Comparison of ENCODE assay signal across 14 cellular contexts in genomic region chr4:162164881-162165528, GRCh38. TPM values are rescaled to one million over a fixed set of nuclear protein-coding genes. Genes with fewer than 3 reads are reported as not detected.
DNase-seq lines count a peak whose midpoint lies in the region; TF ChIP-seq lines count a peak whose summit lies in the region.
"Had no signal": no experiment of that assay in that cellular context is flagged by ENCODE, and none has a peak within 500 bp of the region (broad histone marks: within the 10 kb centered on the region; RNA-seq: fewer than 3 reads in every experiment).

No MANE protein-coding gene starts in this region.

- H3K4me3 ChIP-seq in ACC112 (ENCODE audit: low read depth, low read length) (peak overlapping the region; percentile 42; the same call in 1 of the 2 replicates), MM.1S (ENCODE audit: low read length) (peak overlapping the region; percentile 72; the same call in 1 of the 2 replicates), mesodermal cell (ENCODE audit: extremely low read depth, insufficient read depth, low read length, poor library complexity, severe bottlenecking) (peak overlapping the region; percentile 57)

- H4K20me1 ChIP-seq in MM.1S (ENCODE audit: insufficient read depth, low read length) = no peaks in the 10 kb centered on the region

- no peaks in the 10 kb centered on the region for H3K36me3 Mint-ChIP-seq in activated naive CD8-positive, alpha-beta T cell treated with anti-CD3 and anti-CD28 coated beads for 36 hours

- DNase-seq in MM.1S = no peak
- DNase-seq in dermis blood vessel endothelial cell = peak; percentile 10
- DNase-seq in 8988T = no peak
- DNase-seq in posterior vena cava (ENCODE audit: low spot score) = no peak
- no peak for DNase-seq in stimulated activated CD4-positive, alpha-beta T cell treated with anti-CD3 and anti-CD28 coated beads, Interleukin-2, amount 100 ng/mL, for 48 hours
- DNase-seq in activated naive CD8-positive, alpha-beta T cell treated with anti-CD3 and anti-CD28 coated beads for 36 hours = no peak
- DNase-seq: activated CD4-positive, alpha-beta T cell treated with anti-CD3 and anti-CD28 coated beads, Interleukin-2, amount 10 ng/mL, durations not matched to agents 7 days and 5 days; erythroblast; NCI-H2029 treated with DMSO at 0.1 percent for 48 hours had no signal

- no peak overlapping the region for H3K27ac Mint-ChIP-seq in activated naive CD8-positive, alpha-beta T cell treated with anti-CD3 and anti-CD28 coated beads for 36 hours
- H3K27ac Mint-ChIP-seq: activated CD4-positive, alpha-beta T cell treated with anti-CD3 and anti-CD28 coated beads, Interleukin-2, amount 10 ng/mL, durations not matched to agents 7 days and 5 days had no signal

- H3K79me2 ChIP-seq in ACC112 (ENCODE audit: control insufficient read depth, insufficient read depth, low read length, unreplicated experiment) (no peaks in the 10 kb centered on the region), MM.1S (ENCODE audit: low read length) (no peaks in the 10 kb centered on the region)

- intact Hi-C loops in posterior vena cava (cut with DNase I) = no loop called here

- no peak for TF ChIP-seq CTCF in MM.1S (IDR thresholded peaks at IDR 0.05; ENCODE audit: low read length)

- H3K4me2 ChIP-seq in MM.1S (ENCODE audit: low read depth, low read length) = peak overlapping the region; percentile 54; the same call in 1 of the 2 replicates

- H3K27me3 ChIP-seq in ACC112 (ENCODE audit: insufficient read depth, low read length) (peaks cover 13% of the 10 kb centered on the region), MM.1S (replicated peaks; ENCODE audit: insufficient read depth, low read length) (no peaks in the 10 kb centered on the region)

- no peak overlapping the region for H3K9ac ChIP-seq in MM.1S (ENCODE audit: low read length)

- no peaks in the 10 kb centered on the region for H3K9me3 Mint-ChIP-seq in activated naive CD8-positive, alpha-beta T cell treated with anti-CD3 and anti-CD28 coated beads for 36 hours
- H3K9me3 Mint-ChIP-seq: activated CD4-positive, alpha-beta T cell treated with anti-CD3 and anti-CD28 coated beads, Interleukin-2, amount 10 ng/mL, durations not matched to agents 7 days and 5 days had no signal

- H3K27me3 Mint-ChIP-seq in activated naive CD8-positive, alpha-beta T cell treated with anti-CD3 and anti-CD28 coated beads for 36 hours = peaks cover 16% of the 10 kb centered on the region

- H2AFZ ChIP-seq in ACC112 (ENCODE audit: low read length, unreplicated experiment) (no peak overlapping the region), MM.1S (ENCODE audit: low read length) (no peak overlapping the region)

- peaks cover 5% of the 10 kb centered on the region for H3K4me1 Mint-ChIP-seq in activated naive CD8-positive, alpha-beta T cell treated with anti-CD3 and anti-CD28 coated beads for 36 hours

- H3K9me2 ChIP-seq in MM.1S (replicated peaks; ENCODE audit: insufficient read depth, low read length) = no peaks in the 10 kb centered on the region

- H3K9me3 ChIP-seq in MM.1S (replicated peaks; ENCODE audit: insufficient read depth, low read length) (no peaks in the 10 kb centered on the region), mesodermal cell (ENCODE audit: control insufficient read depth, low read length) (no peaks in the 10 kb centered on the region)

- H3F3A ChIP-seq in MM.1S (ENCODE audit: insufficient read depth, low read length) = no peaks in the 10 kb centered on the region

- H3K4me1 ChIP-seq in ACC112 (ENCODE audit: control insufficient read depth, insufficient read depth, low read length, unreplicated experiment) = no peaks in the 10 kb centered on the region
- H3K4me1 ChIP-seq in MM.1S (ENCODE audit: low read length) = no peaks in the 10 kb centered on the region
- H3K4me1 ChIP-seq in mesodermal cell (ENCODE audit: control insufficient read depth, insufficient read depth, low read length, poor library complexity, severe bottlenecking) = peaks cover 12% of the 10 kb centered on the region

- H3K27ac ChIP-seq in ACC112 (ENCODE audit: low read depth, low read length) = no peak overlapping the region
- no peak overlapping the region for H3K27ac ChIP-seq in MM.1S (ENCODE audit: low read length)
- peak overlapping the region; percentile 78 for H3K27ac ChIP-seq in mesodermal cell (ENCODE audit: low read depth, low read length, severe bottlenecking)
- H3K27ac ChIP-seq: HL-60 had no signal

- no peak overlapping the region for H3K4me3 Mint-ChIP-seq in activated naive CD8-positive, alpha-beta T cell treated with anti-CD3 and anti-CD28 coated beads for 36 hours

- H3K36me3 ChIP-seq in ACC112 (ENCODE audit: insufficient read depth, low read length) (no peaks in the 10 kb centered on the region), MM.1S (replicated peaks; ENCODE audit: insufficient read depth, low read length) (no peaks in the 10 kb centered on the region), mesodermal cell (ENCODE audit: control insufficient read depth, insufficient read depth, low read length) (no peaks in the 10 kb centered on the region)

RNA-seq across cellular contexts. Expression of gene FSTL5, which starts 1.2 kb away (rescaled TPM):
- under 0.01 and 1.3 TPM in 2 replicates for total RNA-seq in dermis blood vessel endothelial cell
- 4.7 TPM for polyA plus RNA-seq in mesodermal cell (2013, experiment 1 of 2)
- 4.4 TPM for polyA plus RNA-seq in mesodermal cell (2013, experiment 2 of 2)
- total RNA-seq in posterior vena cava = not detected
- total RNA-seq in activated naive CD8-positive, alpha-beta T cell treated with anti-CD3 and anti-CD28 coated beads for 36 hours = not detected
- total RNA-seq: activated CD4-positive, alpha-beta T cell treated with anti-CD3 and anti-CD28 coated beads, Interleukin-2, amount 10 ng/mL, durations not matched to agents 7 days and 5 days; lung microvascular endothelial cell; T-helper 2 cell treated with Interferon-gamma antibody and Interleukin-4, amounts not matched to agents 100 ng/mL and 5 ng/mL, for 36 hours had no signal
